14 cellular contexts compared by ENCODE assay signal in the genomic region with DNA sequence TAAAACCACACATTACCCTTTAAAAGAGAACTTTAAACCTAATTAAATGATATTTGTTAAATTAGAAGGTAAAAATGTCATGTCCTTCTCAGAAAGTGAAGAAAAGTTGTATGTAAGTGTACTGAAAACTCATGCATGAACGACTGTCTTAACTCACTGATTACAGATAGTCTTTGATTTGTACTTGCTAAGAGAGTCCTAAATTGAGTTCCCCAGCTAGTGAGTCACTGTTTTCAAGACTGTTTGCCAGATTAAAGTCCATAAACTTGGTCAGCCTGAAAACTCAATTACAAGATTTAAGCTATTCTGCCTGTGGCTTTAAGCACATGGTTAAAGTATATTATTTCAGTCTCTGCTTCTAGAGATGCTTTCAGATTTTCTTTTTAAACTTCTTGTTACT.
DNase-seq lines count a peak whose midpoint lies in the region; ATAC-seq, FAIRE-seq and TF ChIP-seq lines count a peak whose summit lies in the region.
"Had no signal": no experiment of that assay in that cellular context is flagged by ENCODE, and none has a peak within 500 bp of the region (broad histone marks: within the 10 kb centered on the region; RNA-seq: fewer than 3 reads in every experiment).

No MANE protein-coding gene starts in this region.

- H3K9ac ChIP-seq in kidney (ENCODE audit: low read length in 2 of 2) (no peak overlapping the region), smooth muscle cell (ENCODE audit: low read depth) (no peak overlapping the region)

- TF ChIP-seq CTCF in kidney (IDR thresholded peaks at IDR 0.05; ENCODE audit: borderline replicate concordance, extremely low read depth, insufficient read depth) (no peak), smooth muscle cell (IDR thresholded peaks at IDR 0.05; ENCODE audit: borderline replicate concordance, insufficient read depth, poor library complexity, severe bottlenecking) (no peak), heart right ventricle (IDR thresholded peaks at IDR 0.05) (no peak)

- DNase-seq in GM04504 (ENCODE audit: low read depth) (peak; percentile 12), astrocyte of the hippocampus (ENCODE audit: low read depth, low spot score) (peak; percentile 50), kidney (no peak), smooth muscle cell (lab: John Stamatoyannopoulos, UW; ENCODE audit: unreplicated experiment) (no peak), epidermal melanocyte (ENCODE audit: insufficient read length, low spot score) (no peak), heart right ventricle (no peak), UCSD-AML1 (lab: John Stamatoyannopoulos, UW; ENCODE audit: unreplicated experiment) (no peak)
- DNase-seq: activated T-cell treated with anti-CD3 and anti-CD28 coated beads for 4 hours, amniotic stem cell, GOT3, NCI-H146 had no signal

- no peak overlapping the region for H3K27ac ChIP-seq in kidney (ENCODE audit: low read depth in 2 of 2, low read length in 2 of 2)
- no peak overlapping the region for H3K27ac ChIP-seq in smooth muscle cell (ENCODE audit: low read depth)
- H3K27ac ChIP-seq in heart right ventricle, result no peak overlapping the region
- H3K27ac ChIP-seq: prostate gland, SJSA1 had no signal

- H4K20me1 ChIP-seq in smooth muscle cell (ENCODE audit: low read depth), result no peaks in the 10 kb centered on the region

- peaks cover 2% of the 10 kb centered on the region for H3K79me2 ChIP-seq in smooth muscle cell (ENCODE audit: low read depth)

- H2AFZ ChIP-seq in smooth muscle cell (ENCODE audit: low read depth), result no peak overlapping the region

- H3F3A ChIP-seq in smooth muscle cell (ENCODE audit: low read depth), result no peaks in the 10 kb centered on the region

- intact Hi-C loops in kidney (cut with DNase I), result no loop called here
- intact Hi-C loops in heart right ventricle (cut with DNase I), result no loop called here

- no peaks in the 10 kb centered on the region for H3K27me3 ChIP-seq in smooth muscle cell (ENCODE audit: low read depth)
- peaks cover 0 to 38% (median 0%) of the 10 kb centered on the region in 7 donors for H3K27me3 ChIP-seq in heart right ventricle
- H3K27me3 ChIP-seq: SJSA1 had no signal

- H3K9me3 ChIP-seq in kidney (ENCODE audit: control insufficient read depth in 1 of 2, low read length in 2 of 2) (no peaks in the 10 kb centered on the region), smooth muscle cell (replicated peaks; ENCODE audit: low read depth) (peaks cover 10% of the 10 kb centered on the region), heart right ventricle (peaks cover 0 to 8% (median 0%) of the 10 kb centered on the region in 11 donors)
- H3K9me3 ChIP-seq: prostate gland, SJSA1 had no signal

- H3K4me3 ChIP-seq in kidney (ENCODE audit: low read length in 2 of 2) (no peak overlapping the region), smooth muscle cell (peak overlapping the region; percentile 31), heart right ventricle (no peak overlapping the region)
- H3K4me3 ChIP-seq: prostate gland, SJSA1 had no signal

- H3K36me3 ChIP-seq in kidney (ENCODE audit: control insufficient read depth in 1 of 2, insufficient read depth in 2 of 2, low read length in 2 of 2), result no peaks in the 10 kb centered on the region
- no peaks in the 10 kb centered on the region for H3K36me3 ChIP-seq in smooth muscle cell (ENCODE audit: low read depth)
- no peaks in the 10 kb centered on the region for H3K36me3 ChIP-seq in heart right ventricle
- H3K36me3 ChIP-seq: prostate gland, SJSA1 had no signal

- H3K4me1 ChIP-seq in kidney (ENCODE audit: control insufficient read depth in 1 of 2, insufficient read depth in 1 of 2, low read depth in 1 of 2, low read length in 2 of 2) (peaks cover 0 to 2% of the 10 kb centered on the region in 2 donors), smooth muscle cell (ENCODE audit: low read depth) (no peaks in the 10 kb centered on the region), heart right ventricle (no peaks in the 10 kb centered on the region)
- H3K4me1 ChIP-seq: prostate gland had no signal

- FAIRE-seq in kidney (lab: Jason Lieb, UNC), result peak; percentile 99

- WGBS in smooth muscle cell (ENCODE audit: low lambda C conversion rate), result 24% methylated on average over 1 of the region's 1 CpG
- 39 to 42% methylated on average over 1 of the region's 1 CpG for WGBS in heart right ventricle, 2 donors

- peak overlapping the region; percentile 77 for H3K4me2 ChIP-seq in smooth muscle cell

- no peak for ATAC-seq in heart right ventricle
- ATAC-seq in GM18517 (IDR thresholded peaks at IDR 0.05; ENCODE audit: unreplicated experiment), result no peak

Comparison
In these comparisons a context has a peak if more than half of its experiments do, and no peak if none do; other contexts are left out.
1. DNase-seq: peak in GM04504 (single experiment) and astrocyte of the hippocampus (single experiment); none in kidney (single experiment), smooth muscle cell (single experiment), epidermal melanocyte (single experiment), heart right ventricle (0 of 2) and UCSD-AML1 (single experiment).